ENCODE assay signal across 31 cellular contexts in genomic region chr7:28497026-28497425, GRCh38.
"Had no signal": no experiment of that assay in that cellular context is flagged by ENCODE, and none has a peak within 500 bp of the region (broad histone marks: within the 10 kb centered on the region; RNA-seq: fewer than 3 reads in every experiment).

No MANE protein-coding gene starts in this region.

- H3K4me1 ChIP-seq: SJSA1 had no signal

- H3K4me3 ChIP-seq: MG63, SJSA1 had no signal

- ATAC-seq: activated CD8-positive, alpha-beta T cell treated with anti-CD3 and anti-CD28 coated beads for 36 hours; activated T-cell treated with anti-CD3 and anti-CD28 coated beads, Interleukin-2, amount 50 U/mL, for 72 hours; activated T-helper 17 cell treated with anti-CD3 and anti-CD28 coated beads, Interleukin-2, amount 50 U/mL, for 72 hours; Panc1 had no signal

- H3K27me3 ChIP-seq: brain microvascular endothelial cell, MG63 had no signal

- H3K9me3 ChIP-seq: MG63, SJSA1, SK-N-SH had no signal

- DNase-seq: activated CD4-positive, alpha-beta T cell treated with anti-CD3 and anti-CD28 coated beads, Interleukin-2, amount 10 ng/mL, durations not matched to agents 24 days and 14 days; activated CD4-positive, alpha-beta T cell treated with anti-CD3 and anti-CD28 coated beads, Interleukin-2, amount 50 U/mL, for 4 hours; activated CD8-positive, alpha-beta T cell treated with anti-CD3 and anti-CD28 coated beads for 36 hours; activated effector memory CD4-positive, alpha-beta T cell treated with anti-CD3 and anti-CD28 coated beads, Interleukin-2, amount 50 U/mL, for 16 hours; activated naive CD4-positive, alpha-beta T cell; activated naive CD4-positive, alpha-beta T cell treated with anti-CD3 and anti-CD28 coated beads, Interleukin-2, amount 50 U/mL, for 16 hours; activated naive CD8-positive, alpha-beta T cell treated with anti-CD3 and anti-CD28 coated beads for 36 hours; activated T-cell treated with anti-CD3 and anti-CD28 coated beads, Interleukin-2, amount 50 U/mL, for 1 hour; activated T-cell treated with anti-CD3 and anti-CD28 coated beads, Interleukin-2, amount 50 U/mL, for 72 hours; amniotic stem cell; aorta; brain microvascular endothelial cell; central memory CD4-positive, alpha-beta T cell; Kasumi-1; KG1; MG63; NCI-H1048; NCI-H1417; NCI-H146; NCI-H187; NCI-H2029 treated with DMSO at 0.1 percent for 48 hours; NCI-H2107; NCI-H345; NCI-H510A; SHP77; SK-N-SH had no signal

- FAIRE-seq: colon, TTC549 had no signal

- H3K36me3 ChIP-seq: brain microvascular endothelial cell, SJSA1 had no signal

- H3K9ac ChIP-seq: SK-N-SH had no signal

- H3K27ac ChIP-seq: brain microvascular endothelial cell, SJSA1 had no signal

- H3K4me2 ChIP-seq: SK-N-SH had no signal
